In the genomic region with DNA sequence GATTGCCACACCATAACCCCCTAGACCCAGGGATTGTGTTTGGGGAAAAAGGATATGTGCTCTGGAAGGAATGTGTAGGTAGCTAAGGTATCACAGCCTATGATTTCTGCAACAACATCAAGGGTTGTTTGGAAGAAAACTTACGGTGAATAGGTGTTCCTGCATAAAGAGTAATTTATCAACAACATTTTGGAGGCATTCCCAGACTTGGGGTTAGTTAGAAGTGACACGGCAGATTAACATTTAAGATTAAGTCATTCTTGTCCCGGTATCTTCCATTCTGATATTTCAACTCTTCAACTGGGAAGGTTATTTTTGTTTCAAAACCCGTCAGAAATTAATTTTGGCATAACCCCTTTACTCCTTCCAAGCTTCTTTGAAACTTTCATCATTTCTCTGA, we compare ENCODE assay signal across 25 cellular contexts.
DNase-seq lines count a peak whose midpoint lies in the region; ATAC-seq, FAIRE-seq and TF ChIP-seq lines count a peak whose summit lies in the region.
"Had no signal": no experiment of that assay in that cellular context is flagged by ENCODE, and none has a peak within 500 bp of the region (broad histone marks: within the 10 kb centered on the region; RNA-seq: fewer than 3 reads in every experiment).

No MANE protein-coding gene starts in this region.

- H3F3A ChIP-seq in GM23248 (ENCODE audit: insufficient read depth) (peaks cover 18% of the 10 kb centered on the region), PC-3 (ENCODE audit: low read length, unreplicated experiment) (peaks cover 5% of the 10 kb centered on the region)

- H3K4me3 ChIP-seq in GM23248: no peak overlapping the region
- no peak overlapping the region for H3K4me3 ChIP-seq in PC-3 (ENCODE audit: low read length)
- H3K4me3 ChIP-seq in bronchial epithelial cell (ENCODE audit: low read depth, low read length): no peak overlapping the region
- H3K4me3 ChIP-seq in mesenchymal stem cell (ENCODE audit: insufficient read depth in 1 of 2, low read depth in 1 of 2, low read length in 2 of 2): no peak overlapping the region
- H3K4me3 ChIP-seq: GM12878, MG63, Peyer's patch, SJSA1 had no signal

- no peak overlapping the region for H2BK5ac ChIP-seq in mesenchymal stem cell (ENCODE audit: low read depth, low read length, poor library complexity, severe bottlenecking)

- H3K18ac ChIP-seq in mesenchymal stem cell (ENCODE audit: low read depth in 1 of 2, low read length in 2 of 2): no peak overlapping the region

- FAIRE-seq in bronchial epithelial cell (lab: Jason Lieb, UNC): no peak
- FAIRE-seq: GM12878 had no signal

- H4K8ac ChIP-seq in mesenchymal stem cell (ENCODE audit: low read length): no peak overlapping the region

- WGBS in GM23248 (ENCODE audit: low coverage in 1 of 2, low lambda C conversion rate in 2 of 2, missing lambda C conversion rate in 2 of 2), 2 experiments: 53 to 56% methylated on average over 4 of the region's 4 CpGs
- 89% methylated on average over 4 of the region's 4 CpGs for WGBS in mesenchymal stem cell

- H3K4me2 ChIP-seq in GM23248 (ENCODE audit: unreplicated experiment) (no peak overlapping the region), PC-3 (ENCODE audit: low read length) (0 out of 2 replicates have a peak overlapping the region, but pooled peaks have one; percentile 12), mesenchymal stem cell (ENCODE audit: low read length, poor library complexity, severe bottlenecking) (no peak overlapping the region)
- H3K4me2 ChIP-seq: BLaER1 treated with 17β-estradiol and CSF1 and Interleukin-3, amounts not matched to agents 10 nM and 100 nM had no signal

- H3K9me3 ChIP-seq in GM23248 (ENCODE audit: low read depth) (no peaks in the 10 kb centered on the region), PC-3 (ENCODE audit: low read length) (no peaks in the 10 kb centered on the region), mesenchymal stem cell (ENCODE audit: control insufficient read depth, low read length) (no peaks in the 10 kb centered on the region)
- H3K9me3 ChIP-seq: Caco-2, MG63, Peyer's patch, SJSA1 had no signal

- H3K9me2 ChIP-seq in GM23248 (ENCODE audit: insufficient read depth): no peaks in the 10 kb centered on the region
- H3K9me2 ChIP-seq in PC-3 (replicated peaks; ENCODE audit: low read length): no peaks in the 10 kb centered on the region

- no peak overlapping the region for H2AFZ ChIP-seq in GM23248
- no peak overlapping the region for H2AFZ ChIP-seq in PC-3 (ENCODE audit: low read length)
- H2AFZ ChIP-seq in mesenchymal stem cell (ENCODE audit: low read depth, low read length): no peak overlapping the region

- POLR2A ChIA-PET in PC-3 (lab: Charles Lee; ENCODE audit: unreplicated experiment): no interaction called here

- CTCF ChIA-PET in PC-3 (lab: Charles Lee): no interaction called here

- no peak overlapping the region for H4K91ac ChIP-seq in mesenchymal stem cell (ENCODE audit: low read length)

- H3K4ac ChIP-seq in mesenchymal stem cell (ENCODE audit: low read depth in 1 of 2, low read length in 2 of 2): no peak overlapping the region

- H3K4me1 ChIP-seq in GM23248 (ENCODE audit: insufficient read depth) (peaks cover 13% of the 10 kb centered on the region), PC-3 (ENCODE audit: insufficient read depth, low read length) (peaks cover 24% of the 10 kb centered on the region), mesenchymal stem cell (ENCODE audit: control insufficient read depth, insufficient read depth, low read depth, low read length) (no peaks in the 10 kb centered on the region)
- H3K4me1 ChIP-seq: Caco-2, Peyer's patch, SJSA1 had no signal

- DNase-seq in GM23248: peak; percentile 20
- DNase-seq in PC-3: peak; percentile 58
- DNase-seq in bronchial epithelial cell (ENCODE audit: low read depth): peak; percentile 23
- DNase-seq in mesenchymal stem cell: no peak
- no peak for DNase-seq in stimulated activated CD4-positive, alpha-beta T cell treated with anti-CD3 and anti-CD28 coated beads, Interleukin-1b, Interleukin-23, amount 100 ng/mL, for 48 hours
- no peak for DNase-seq in NCI-H187 treated with DMSO at 0.1 percent for 48 hours (lab: John Stamatoyannopoulos, UW)
- DNase-seq: Caco-2; CD4-positive, alpha-beta memory T cell; DMS 273 treated with DMSO at 0.1 percent for 48 hours; DND-41; GOT3; Karpas-422; MG63; NCI-H1092; NCI-H1436; NCI-H2029; NCI-H2227 treated with DMSO at 0.1 percent for 48 hours; NCI-H510A treated with DMSO at 0.1 percent for 48 hours; NCI-H748 treated with DMSO at 0.1 percent for 48 hours; Peyer's patch had no signal

- BruUV-seq in PC-3 (replicated peaks; lab: Mats Ljungman, UMichigan): no TSS peak

- H3K79me1 ChIP-seq in mesenchymal stem cell (replicated peaks; ENCODE audit: low read length, poor library complexity, severe bottlenecking): no peaks in the 10 kb centered on the region

- no peak overlapping the region for H2BK120ac ChIP-seq in mesenchymal stem cell (ENCODE audit: low read depth, low read length)

- intact Hi-C loops in PC-3 (cut with micrococcal nuclease): no loop called here

- H3K27me3 ChIP-seq in GM23248 (replicated peaks; ENCODE audit: insufficient read depth) (no peaks in the 10 kb centered on the region), PC-3 (ENCODE audit: low read length) (no peaks in the 10 kb centered on the region), bronchial epithelial cell (ENCODE audit: control insufficient read depth, insufficient read depth, low read length) (no peaks in the 10 kb centered on the region), mesenchymal stem cell (ENCODE audit: control insufficient read depth in 1 of 2, insufficient read depth in 1 of 2, low read length in 2 of 2) (no peaks in the 10 kb centered on the region)
- H3K27me3 ChIP-seq: BLaER1 treated with 17β-estradiol and CSF1 and Interleukin-3, amounts not matched to agents 10 nM and 100 nM; MG63; Peyer's patch; SJSA1 had no signal

- ATAC-seq in PC-3 (no peak), HG02970 (IDR thresholded peaks at IDR 0.05; ENCODE audit: low FRiP score, unreplicated experiment) (no peak)
- ATAC-seq: GM12878, Right ventricle myocardium inferior had no signal

- peak overlapping the region; percentile 57 for H2AK5ac ChIP-seq in mesenchymal stem cell (ENCODE audit: low read length, severe bottlenecking)

- H3K14ac ChIP-seq in mesenchymal stem cell (ENCODE audit: low read length in 2 of 2): no peak overlapping the region

- H4K20me1 ChIP-seq in GM23248 (ENCODE audit: insufficient read depth): no peaks in the 10 kb centered on the region
- no peaks in the 10 kb centered on the region for H4K20me1 ChIP-seq in PC-3 (ENCODE audit: low read length)
- H4K20me1 ChIP-seq: BLaER1 treated with 17β-estradiol and CSF1 and Interleukin-3, amounts not matched to agents 10 nM and 100 nM had no signal

- H2BK15ac ChIP-seq in mesenchymal stem cell (ENCODE audit: low read depth, poor library complexity, severe bottlenecking): no peak overlapping the region

- no peaks in the 10 kb centered on the region for H3K79me2 ChIP-seq in GM23248 (ENCODE audit: insufficient read depth)
- H3K79me2 ChIP-seq in PC-3 (ENCODE audit: low read length): no peaks in the 10 kb centered on the region

- H3K36me3 ChIP-seq in GM23248 (ENCODE audit: low read depth) (no peaks in the 10 kb centered on the region), PC-3 (ENCODE audit: low read depth, low read length) (no peaks in the 10 kb centered on the region), bronchial epithelial cell (ENCODE audit: control insufficient read depth, insufficient read depth, low read length) (no peaks in the 10 kb centered on the region), mesenchymal stem cell (ENCODE audit: control insufficient read depth in 1 of 2, insufficient read depth in 2 of 2, low read depth in 1 of 2, low read length in 2 of 2) (no peaks in the 10 kb centered on the region)
- H3K36me3 ChIP-seq: MG63, Peyer's patch, SJSA1 had no signal

- in situ Hi-C loops in GM23248 (cut with MboI): no loop called here

- H2BK12ac ChIP-seq in mesenchymal stem cell (ENCODE audit: low read length in 2 of 2): no peak overlapping the region

- no peak overlapping the region for H3K23ac ChIP-seq in mesenchymal stem cell (ENCODE audit: low read length in 2 of 2)

- H3K9ac ChIP-seq in GM23248: no peak overlapping the region
- H3K9ac ChIP-seq in PC-3 (ENCODE audit: low read length): no peak overlapping the region
- no peak overlapping the region for H3K9ac ChIP-seq in mesenchymal stem cell (ENCODE audit: low read length)
- H3K9ac ChIP-seq: BLaER1 treated with 17β-estradiol and CSF1 and Interleukin-3, amounts not matched to agents 10 nM and 100 nM had no signal

- TF ChIP-seq CTCF in PC-3 (conservative IDR thresholded peaks at IDR 0.05; ENCODE audit: low read depth, low read length) (no peak), bronchial epithelial cell (IDR thresholded peaks at IDR 0.05; ENCODE audit: insufficient read depth, low read length, severe bottlenecking) (no peak)

- H3K27ac ChIP-seq in GM23248 (no peak overlapping the region), PC-3 (ENCODE audit: low read length) (no peak overlapping the region), mesenchymal stem cell (ENCODE audit: low read length, poor library complexity, severe bottlenecking) (no peak overlapping the region)
- H3K27ac ChIP-seq: BLaER1 treated with 17β-estradiol and CSF1 and Interleukin-3, amounts not matched to agents 10 nM and 100 nM; Peyer's patch; SJSA1 had no signal

Comparison
In these comparisons a context has a peak if more than half of its experiments do, and no peak if none do; other contexts are left out.
1. DNase-seq: peak in GM23248 (single experiment), PC-3 (single experiment) and bronchial epithelial cell (single experiment); none in mesenchymal stem cell (single experiment), stimulated activated CD4-positive, alpha-beta T cell treated with anti-CD3 and anti-CD28 coated beads, Interleukin-1b, Interleukin-23, amount 100 ng/mL, for 48 hours (single experiment) and NCI-H187 treated with DMSO at 0.1 percent for 48 hours (single experiment).